Comparison of ENCODE assay signal across 8 cellular contexts in the genomic region with DNA sequence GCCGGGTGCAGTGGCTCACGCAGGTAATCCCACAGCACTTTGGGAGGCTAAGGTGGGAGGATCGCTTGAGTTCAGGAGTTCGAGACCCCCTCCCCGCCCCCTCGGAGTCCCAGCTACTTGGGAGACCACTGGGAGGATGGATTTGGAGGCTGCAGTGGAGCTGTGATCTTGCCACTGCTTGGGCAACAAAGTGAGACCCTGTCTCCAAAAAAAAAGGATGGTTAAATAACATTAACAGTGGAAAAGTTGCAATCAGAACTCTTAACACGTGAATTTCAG. TPM values are rescaled to one million over a fixed set of nuclear protein-coding genes. Genes with fewer than 3 reads are reported as not detected.
DNase-seq lines count a peak whose midpoint lies in the region; ATAC-seq, FAIRE-seq and TF ChIP-seq lines count a peak whose summit lies in the region.

No MANE protein-coding gene starts in this region.

- H3K4me3 ChIP-seq in CD4-positive, CD25-positive, alpha-beta regulatory T cell (ENCODE audit: low read depth, low read length), result peak overlapping the region; percentile 95
- H3K4me3 ChIP-seq in OCI-LY1 (ENCODE audit: low read depth, low read length, poor library complexity, severe bottlenecking) (peak overlapping the region; percentile 83), H1 (ENCODE audit: extremely low read depth in 1 of 4, insufficient read depth in 2 of 4, low read depth in 3 of 4, low read length in 4 of 4) (peak overlapping the region; percentile 64 to 98 (median 92); a peak in 5 of 8 replicates), neutrophil (ENCODE audit: low read depth in 1 of 2, low read length in 1 of 2) (peak overlapping the region; percentile 87 to 95)

- H3K27me3 ChIP-seq in CD4-positive, CD25-positive, alpha-beta regulatory T cell (ENCODE audit: control insufficient read depth, insufficient read depth, low read length), result no peaks in the 10 kb centered on the region
- H3K27me3 ChIP-seq in OCI-LY1 (ENCODE audit: insufficient read depth, low read length) (no peaks in the 10 kb centered on the region), H1 (replicated peaks in 1 of 4; ENCODE audit: control insufficient read depth in 3 of 4, extremely low read depth in 1 of 4, insufficient read depth in 3 of 4, low read length in 3 of 4) (no peaks in the 10 kb centered on the region), neutrophil (no peaks in the 10 kb centered on the region)

- TF ChIP-seq EP300 in H1 (IDR thresholded peaks at IDR 0.05; ENCODE audit: borderline replicate concordance in 1 of 2, low read depth in 2 of 2, low read length in 2 of 2), result no peak

- H4K8ac ChIP-seq in H1 (ENCODE audit: extremely low read depth, insufficient read depth, low read length), result no peak overlapping the region

- H3K27ac Mint-ChIP-seq in CD4-positive, CD25-positive, alpha-beta regulatory T cell, result peak overlapping the region; percentile 99 to 100 (median 99)

- no peaks in the 10 kb centered on the region for H3K9me2 ChIP-seq in OCI-LY1 (ENCODE audit: low read depth, low read length)

- no peak overlapping the region for H2BK120ac ChIP-seq in H1 (replicated peaks; ENCODE audit: low read depth, low read length)

- H3K4me3 Mint-ChIP-seq in CD4-positive, CD25-positive, alpha-beta regulatory T cell, result peak overlapping the region; percentile 94 to 100 (median 99)

- 0 out of 2 replicates have a peak overlapping the region, but pooled peaks have one; percentile 47 for H2BK5ac ChIP-seq in H1 (ENCODE audit: low read depth, low read length)

- no peak overlapping the region for H4K91ac ChIP-seq in H1 (replicated peaks; ENCODE audit: insufficient read length, low read length)

- H3K4me1 Mint-ChIP-seq in CD4-positive, CD25-positive, alpha-beta regulatory T cell, result peaks cover 27 to 62% (median 41%) of the 10 kb centered on the region in 4 donors

- no peak for FAIRE-seq in H1 (lab: Jason Lieb, UNC)

- peaks cover 6% of the 10 kb centered on the region for H3K36me3 Mint-ChIP-seq in CD4-positive, CD25-positive, alpha-beta regulatory T cell

- peaks cover 46% of the 10 kb centered on the region for H3K4me1 ChIP-seq in CD4-positive, CD25-positive, alpha-beta regulatory T cell (ENCODE audit: control insufficient read depth, insufficient read depth, low read length, poor library complexity, severe bottlenecking)
- H3K4me1 ChIP-seq in OCI-LY1 (ENCODE audit: insufficient read depth, low read length, severe bottlenecking), result peaks cover 43% of the 10 kb centered on the region
- peaks cover 0 to 10% (median 3%) of the 10 kb centered on the region in 4 experiments; a peak in 3 of 7 replicates for H3K4me1 ChIP-seq in H1 (replicated peaks in 1 of 4; ENCODE audit: control insufficient read depth in 3 of 4, insufficient read depth in 4 of 4, low read length in 3 of 4)
- H3K4me1 ChIP-seq in neutrophil (ENCODE audit: control insufficient read depth in 1 of 2, insufficient read depth in 1 of 2, low read depth in 1 of 2, low read length in 1 of 2), result peaks cover 48 to 67% of the 10 kb centered on the region in 2 experiments

- H2BK20ac ChIP-seq in H1 (ENCODE audit: low read length), result no peak overlapping the region

- H3K9me3 Mint-ChIP-seq in CD4-positive, CD25-positive, alpha-beta regulatory T cell, result no peaks in the 10 kb centered on the region

- TF ChIP-seq POLR2A in H1 (IDR thresholded peaks at IDR 0.05; ENCODE audit: control extremely low read depth in 1 of 2, low read depth in 2 of 2, low read length in 2 of 2), result no peak

- H3K27me3 Mint-ChIP-seq in CD4-positive, CD25-positive, alpha-beta regulatory T cell, result peaks cover 4% of the 10 kb centered on the region

- no peak for TF ChIP-seq CTCF in OCI-LY1 (IDR thresholded peaks at IDR 0.05; ENCODE audit: low read length)
- no peak for TF ChIP-seq CTCF in H1 (IDR thresholded peaks at IDR 0.05; ENCODE audit: control extremely low read depth in 1 of 3, insufficient read depth in 1 of 3, low read depth in 1 of 3, low read length in 3 of 3)
- TF ChIP-seq CTCF in neutrophil (IDR thresholded peaks at IDR 0.05), result no peak
- TF ChIP-seq CTCF in GM13976 (IDR thresholded peaks at IDR 0.05; ENCODE audit: borderline replicate concordance, control extremely low read depth, extremely low read depth, insufficient read depth, missing control alignments), result no peak

- WGBS in H1 (ENCODE audit: extremely low coverage in 1 of 2, insufficient coverage in 1 of 2, insufficient read length in 1 of 2, insufficient replicate concordance in 2 of 2, low coverage in 1 of 2, low lambda C conversion rate in 2 of 2, missing lambda C conversion rate in 1 of 2), 2 experiments, result 88% methylated on average over 7 of the region's 7 CpGs; no CpG with 5 or more reads in 1 of the 2 experiments

- H3F3A ChIP-seq in OCI-LY1 (ENCODE audit: insufficient read depth, low read length), result no peaks in the 10 kb centered on the region

- no peak overlapping the region for H3K4ac ChIP-seq in H1 (replicated peaks; ENCODE audit: insufficient read length, low read depth, low read length)

- H3K79me2 ChIP-seq in OCI-LY1 (ENCODE audit: insufficient read depth, low read length) (peaks cover 31% of the 10 kb centered on the region), H1 (ENCODE audit: control insufficient read depth in 1 of 2, insufficient read depth in 2 of 2, low read length in 2 of 2) (peaks cover 5 to 32% of the 10 kb centered on the region in 2 experiments)

- in situ Hi-C loops in GM13976 (cut with MboI; ENCODE audit: low sequenced_read_pairs, unreplicated experiment), result no loop called here

- peak overlapping the region; percentile 89 for H3K4me2 ChIP-seq in OCI-LY1 (ENCODE audit: low read length)
- H3K4me2 ChIP-seq in H1 (ENCODE audit: insufficient read depth in 1 of 2, low read depth in 2 of 2, low read length in 2 of 2), result peak overlapping the region; percentile 80 to 81

- H3K14ac ChIP-seq in H1 (ENCODE audit: insufficient read length), result no peak overlapping the region

- peak overlapping the region; percentile 94 for H3K27ac ChIP-seq in CD4-positive, CD25-positive, alpha-beta regulatory T cell (ENCODE audit: insufficient read depth, low read length, poor library complexity, severe bottlenecking)
- peak overlapping the region; percentile 86 for H3K27ac ChIP-seq in OCI-LY1 (ENCODE audit: low read depth, low read length, poor library complexity, severe bottlenecking)
- no peak overlapping the region for H3K27ac ChIP-seq in H1 (ENCODE audit: low read depth, low read length)
- peak overlapping the region; percentile 95 for H3K27ac ChIP-seq in neutrophil

- no peak overlapping the region for H3K56ac ChIP-seq in H1 (replicated peaks; ENCODE audit: insufficient read length, low read depth, low read length)

- H4K20me1 ChIP-seq in OCI-LY1 (ENCODE audit: insufficient read depth, low read length), result no peaks in the 10 kb centered on the region
- peaks cover 0 to 1% of the 10 kb centered on the region in 2 experiments for H4K20me1 ChIP-seq in H1 (replicated peaks in 1 of 2; ENCODE audit: control insufficient read depth in 1 of 2, insufficient read depth in 2 of 2, low read length in 2 of 2)

- no peak overlapping the region for H3K18ac ChIP-seq in H1 (ENCODE audit: extremely low read depth, low read length)

- peaks cover 6% of the 10 kb centered on the region for H3K23me2 ChIP-seq in H1 (ENCODE audit: low read depth, low read length)

- no peak overlapping the region for H2BK15ac ChIP-seq in H1 (ENCODE audit: low read length)

- H3K9ac ChIP-seq in OCI-LY1 (ENCODE audit: low read length) (peak overlapping the region; percentile 86), H1 (replicated peaks in 1 of 4; ENCODE audit: extremely low read depth in 1 of 4, low read depth in 3 of 4, low read length in 3 of 4) (peak overlapping the region in 1 of 4 experiments; percentile 90; a peak in 2 of 7 replicates)

- peak overlapping the region; percentile 11; the same call in 1 of the 2 replicates for H2AFZ ChIP-seq in OCI-LY1 (ENCODE audit: low read length)
- no peak overlapping the region for H2AFZ ChIP-seq in H1 (ENCODE audit: low read length)

- H4K5ac ChIP-seq in H1 (ENCODE audit: insufficient read length, low read depth, low read length), result no peak overlapping the region

- CTCF ChIA-PET in H1 (lab: Charles Lee; ENCODE audit: partially characterized antibody), result interaction anchor here (0.6 to 1.0 kb wide), 2 partner anchors 39 to 378 kb away, joined by 3 read pairs; no protein-coding TSS in a partner anchor

- no peak overlapping the region for H3K23ac ChIP-seq in H1 (ENCODE audit: insufficient read length)

- no peak for TF ChIP-seq RAD21 in H1 (IDR thresholded peaks at IDR 0.05 in 1 of 2, conservative IDR thresholded peaks at IDR 0.05 in 1 of 2; ENCODE audit: low read depth in 2 of 2, low read length in 2 of 2)

- DNase-seq in CD4-positive, CD25-positive, alpha-beta regulatory T cell, result peak in 1 of 3 donors; percentile 5
- DNase-seq in H1 (ENCODE audit: low read depth in 1 of 2, low spot score in 2 of 2) (no peak), GM03348 (ENCODE audit: low spot score) (no peak), GM13976 (ENCODE audit: low spot score) (no peak), ecto neural progenitor cell (ENCODE audit: low spot score) (no peak)
- no peak for DNase-seq in activated CD8-positive, alpha-beta memory T cell treated with anti-CD3 and anti-CD28 coated beads for 24 hours

- no peaks in the 10 kb centered on the region for H3K79me1 ChIP-seq in H1 (ENCODE audit: low read depth, low read length)

- no peak overlapping the region for H2AK5ac ChIP-seq in H1 (ENCODE audit: low read depth, low read length)

- POLR2A ChIA-PET in H1 (lab: Charles Lee; ENCODE audit: partially characterized antibody), result interaction anchor here (0.9 to 3.5 kb wide), 2 partner anchors 8 to 11 kb away, joined by 3 to 27 read pairs; no protein-coding TSS in a partner anchor

- peaks cover 11% of the 10 kb centered on the region for H3K36me3 ChIP-seq in CD4-positive, CD25-positive, alpha-beta regulatory T cell (ENCODE audit: control insufficient read depth, insufficient read depth, low read length)
- H3K36me3 ChIP-seq in OCI-LY1 (ENCODE audit: insufficient read depth, low read length), result peaks cover 6% of the 10 kb centered on the region; the same call in 1 of the 2 replicates
- peaks cover 0 to 3% (median 1%) of the 10 kb centered on the region in 4 experiments; a peak in 2 of 8 replicates for H3K36me3 ChIP-seq in H1 (ENCODE audit: control insufficient read depth in 2 of 4, insufficient read depth in 4 of 4, low read length in 3 of 4)
- H3K36me3 ChIP-seq in neutrophil, result no peaks in the 10 kb centered on the region

- no peak for ATAC-seq in CD4-positive, CD25-positive, alpha-beta regulatory T cell (ENCODE audit: low read depth in 2 of 2)

- no peak overlapping the region for H2BK12ac ChIP-seq in H1 (ENCODE audit: low read depth, low read length)

- no peaks in the 10 kb centered on the region for H3K9me3 ChIP-seq in CD4-positive, CD25-positive, alpha-beta regulatory T cell (ENCODE audit: control insufficient read depth in 2 of 2, low read length in 2 of 2)
- H3K9me3 ChIP-seq in OCI-LY1 (ENCODE audit: low read length) (no peaks in the 10 kb centered on the region), H1 (ENCODE audit: insufficient read depth in 2 of 2, low read depth in 1 of 2, low read length in 1 of 2) (no peaks in the 10 kb centered on the region), neutrophil (no peaks in the 10 kb centered on the region)

RNA-seq across cellular contexts. Expression of a gene that starts 1.4 kb away (rescaled TPM):
- 75.0 TPM for total RNA-seq in CD4-positive, CD25-positive, alpha-beta regulatory T cell
- 10 to 100 TPM; 60.8 to 82.1 (median 67.1) TPM for polyA plus RNA-seq in CD4-positive, CD25-positive, alpha-beta regulatory T cell
- 32.9 and 33.1 TPM in 2 replicates for total RNA-seq in H1 (2021; fragmentation: NEBNext Ultra II Directional; extraction: Animal tissue kit (Norgen Biotek cat#: 25700))
- polyA plus RNA-seq in H1 (2011; rRNA removed), result 11.0 and 15.2 TPM in 2 replicates
- polyA plus RNA-seq in H1 (2011; cell fraction: cytosol; rRNA removed), result 16.5 TPM
- polyA plus RNA-seq in H1 (2011; cell fraction: nucleus; rRNA removed), result 11.0 TPM
- 18.8 to 23.9 TPM (median 21.1 TPM) in 4 replicates for polyA plus RNA-seq in H1 (2012, experiment 1 of 2)
- 2.2 TPM for polyA plus RNA-seq in H1 (2012, experiment 2 of 2)
- 78.8 TPM for polyA plus RNA-seq in H1 (2013, experiment 1 of 2)
- 78.8 TPM for polyA plus RNA-seq in H1 (2013, experiment 2 of 2)
- 20.2 and 26.1 TPM in 2 replicates for polyA minus RNA-seq in H1 (2011; rRNA and poly(A)+ RNA removed)
- polyA minus RNA-seq in H1 (2011; cell fraction: cytosol; rRNA and poly(A)+ RNA removed), result 19.7 TPM
- polyA minus RNA-seq in H1 (2011; cell fraction: nucleus; rRNA and poly(A)+ RNA removed), result 25.4 TPM

RNA-seq across cellular contexts. Expression of a gene that starts 1.6 kb away (rescaled TPM):
- total RNA-seq in CD4-positive, CD25-positive, alpha-beta regulatory T cell, result 33.8 TPM
- polyA plus RNA-seq in CD4-positive, CD25-positive, alpha-beta regulatory T cell, result 10 to 100 TPM; 10.2 to 15.0 (median 14.0) TPM
- 11.8 and 14.4 TPM in 2 replicates for total RNA-seq in H1 (2021; fragmentation: NEBNext Ultra II Directional; extraction: Animal tissue kit (Norgen Biotek cat#: 25700))
- 6.5 and 6.8 TPM in 2 replicates for polyA plus RNA-seq in H1 (2011; rRNA removed)
- polyA plus RNA-seq in H1 (2011; cell fraction: cytosol; rRNA removed), result 8.1 TPM
- 16.5 TPM for polyA plus RNA-seq in H1 (2011; cell fraction: nucleus; rRNA removed)
- polyA plus RNA-seq in H1 (2012, experiment 1 of 2), result 9.5 to 18.6 TPM (median 13.1 TPM) in 4 replicates
- 2.5 TPM for polyA plus RNA-seq in H1 (2012, experiment 2 of 2)
- 8.9 TPM for polyA plus RNA-seq in H1 (2013, experiment 1 of 2)
- polyA plus RNA-seq in H1 (2013, experiment 2 of 2), result 7.8 TPM
- polyA minus RNA-seq in H1 (2011; rRNA and poly(A)+ RNA removed), result 12.5 and 18.1 TPM in 2 replicates
- 8.1 TPM for polyA minus RNA-seq in H1 (2011; cell fraction: cytosol; rRNA and poly(A)+ RNA removed)
- polyA minus RNA-seq in H1 (2011; cell fraction: nucleus; rRNA and poly(A)+ RNA removed), result 31.6 TPM
